1 cellular context compared by ENCODE assay signal in the genomic region with DNA sequence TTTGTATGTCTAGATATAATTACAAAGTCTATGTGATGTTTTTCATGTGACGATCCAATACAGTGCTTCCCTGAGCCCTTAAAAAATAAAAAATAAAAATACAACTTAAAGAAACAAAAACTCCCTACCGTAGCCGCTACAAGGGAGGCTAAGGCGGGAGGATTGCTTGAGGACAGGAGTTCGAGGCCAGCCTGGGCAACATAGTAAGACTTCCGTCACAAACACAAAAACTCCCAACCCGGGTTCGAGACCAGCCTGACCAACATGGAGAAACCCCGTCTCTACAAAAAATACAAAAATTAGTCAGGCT.
TF ChIP-seq lines count a peak whose summit lies in the region.

No MANE protein-coding gene starts in this region.

TF ChIP-seq in endothelial cell of umbilical vein, 7 proteins besides CTCF, POLR2A, EP300 and RAD21:
- TF ChIP-seq MYC (IDR thresholded peaks at IDR 0.05; ENCODE audit: low read depth, low read length) (no peak), JUN (IDR thresholded peaks at IDR 0.05; ENCODE audit: borderline replicate concordance, insufficient read depth, insufficient read length, low read depth) (no peak), FOS (IDR thresholded peaks at IDR 0.05; ENCODE audit: borderline replicate concordance, insufficient read depth, low read length) (no peak)
TF ChIP-seq in endothelial cell of umbilical vein: peak in this region for 0.
